Comparison of ENCODE assay signal across 12 cellular contexts in the genomic region with DNA sequence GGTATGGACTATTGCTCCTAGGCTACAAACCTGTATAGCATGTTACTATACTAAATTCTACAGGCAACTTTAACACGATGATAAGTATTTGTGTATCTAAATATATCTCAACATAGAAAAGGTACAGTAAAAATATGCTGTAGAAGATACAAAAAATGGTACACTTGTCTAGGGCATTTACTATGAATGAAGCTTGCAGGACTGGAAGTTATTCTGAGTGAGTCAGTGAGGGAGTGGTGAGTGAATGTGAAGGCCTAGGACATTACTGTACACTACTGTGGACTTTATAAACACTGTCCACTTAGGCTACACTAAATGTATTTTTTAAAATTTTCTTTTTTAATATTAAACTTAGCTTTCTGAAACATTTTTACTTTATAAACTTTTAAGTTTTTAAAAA.
"Had no signal": no experiment of that assay in that cellular context is flagged by ENCODE, and none has a peak within 500 bp of the region (broad histone marks: within the 10 kb centered on the region; RNA-seq: fewer than 3 reads in every experiment).

No MANE protein-coding gene starts in this region.

- H3K4me1 ChIP-seq: thyroid gland, uterus had no signal

- H3K27ac ChIP-seq: skin epidermis, thyroid gland, uterus had no signal

- H3K27me3 ChIP-seq: thyroid gland, uterus had no signal

- H3K4me3 ChIP-seq: lung, skin epidermis, thyroid gland, uterus had no signal

- H3K9me3 ChIP-seq: thyroid gland, uterus had no signal

- DNase-seq: activated CD4-positive, alpha-beta T cell treated with anti-CD3 and anti-CD28 coated beads, Interleukin-2, amount 50 U/mL, for 4 hours; activated effector memory CD4-positive, alpha-beta T cell treated with anti-CD3 and anti-CD28 coated beads, Interleukin-2, amount 50 U/mL, for 16 hours; activated T-cell treated with anti-CD3 and anti-CD28 coated beads, Interleukin-2, amount 50 U/mL, for 24 hours; aorta; central memory CD4-positive, alpha-beta T cell; immature natural killer cell; left colon; naive B cell; thyroid gland; uterus had no signal

- H3K36me3 ChIP-seq: thyroid gland, uterus had no signal
